In genomic region chr7:151512353-151512752, GRCh38 we compare ENCODE assay signal across 28 cellular contexts. TPM values are rescaled to one million over a fixed set of nuclear protein-coding genes. Genes with fewer than 3 reads are reported as not detected.
DNase-seq lines count a peak whose midpoint lies in the region; ATAC-seq and TF ChIP-seq lines count a peak whose summit lies in the region.
"Had no signal": no experiment of that assay in that cellular context is flagged by ENCODE, and none has a peak within 500 bp of the region (broad histone marks: within the 10 kb centered on the region; RNA-seq: fewer than 3 reads in every experiment).

No MANE protein-coding gene starts in this region.

- H3K79me1 ChIP-seq in trophoblast cell (ENCODE audit: low read length), result no peaks in the 10 kb centered on the region

- H2AFZ ChIP-seq in trophoblast cell (ENCODE audit: insufficient read depth, low read length, poor library complexity), result no peak overlapping the region

- H3K4me1 ChIP-seq in adipocyte (ENCODE audit: control insufficient read depth, insufficient read depth, low read length) (peaks cover 50% of the 10 kb centered on the region), cardiac muscle cell (ENCODE audit: low read depth) (peaks cover 26% of the 10 kb centered on the region), trophoblast cell (ENCODE audit: control insufficient read depth in 1 of 2, insufficient read depth in 2 of 2, low read length in 2 of 2) (peaks cover 0 to 5% of the 10 kb centered on the region in 2 experiments)

- H3K79me2 ChIP-seq in trophoblast cell (ENCODE audit: control insufficient read depth, insufficient read depth, low read length, poor library complexity), result peaks cover 26% of the 10 kb centered on the region

- H2BK12ac ChIP-seq in trophoblast cell (ENCODE audit: low read length), result no peak overlapping the region

- no peak overlapping the region for H3K27ac Mint-ChIP-seq in CD4-positive, alpha-beta T cell
- no peak overlapping the region for H3K27ac Mint-ChIP-seq in MCF 10A (ENCODE audit: low read depth, unreplicated experiment)
- H3K27ac Mint-ChIP-seq: activated CD8-positive, alpha-beta T cell treated with anti-CD3 and anti-CD28 coated beads for 36 hours; activated naive CD4-positive, alpha-beta T cell treated with anti-CD3 and anti-CD28 coated beads, Interleukin-2, amount 50 U/mL, for 24 hours; nephron; stimulated activated naive CD8-positive, alpha-beta T cell treated with anti-CD3 and anti-CD28 coated beads, Interleukin-15, Interleukin-2, amounts not matched to agents 100 ng/mL and 50 ng/mL, for 24 hours; T-helper 2 cell treated with Interferon-gamma antibody and Interleukin-4, amounts not matched to agents 5 μg/mL and 100 μg/mL, for 36 hours had no signal

- no peaks in the 10 kb centered on the region for H3K27me3 ChIP-seq in CD4-positive, alpha-beta T cell (ENCODE audit: control insufficient read depth, insufficient read depth, low read length)
- H3K27me3 ChIP-seq in adipocyte (replicated peaks; ENCODE audit: control insufficient read depth, insufficient read depth, low read length) (no peaks in the 10 kb centered on the region), cardiac muscle cell (no peaks in the 10 kb centered on the region), trophoblast cell (ENCODE audit: insufficient read depth, low read length) (no peaks in the 10 kb centered on the region)
- H3K27me3 ChIP-seq: spleen, tibial artery had no signal

- intact Hi-C loops in CD4-positive, alpha-beta T cell (cut with DNase I, micrococcal nuclease), result loop anchor here (10.0 kb wide), 3 partner anchors 122 to 1242 kb away; partner anchors contain the start of gene ACTR3B (in 1 of the 2)
- intact Hi-C loops in MCF 10A (cut with micrococcal nuclease), result no loop called here

- H3K36me3 Mint-ChIP-seq in CD4-positive, alpha-beta T cell (ENCODE audit: low read depth), result peaks cover 4% of the 10 kb centered on the region
- H3K36me3 Mint-ChIP-seq in MCF 10A (ENCODE audit: insufficient read depth, unreplicated experiment), result peaks cover 14% of the 10 kb centered on the region
- H3K36me3 Mint-ChIP-seq: CD4-positive, alpha-beta memory T cell had no signal

- H3K4me3 ChIP-seq in adipocyte (ENCODE audit: low read length) (peak overlapping the region; percentile 29), cardiac muscle cell (no peak overlapping the region), trophoblast cell (ENCODE audit: low read depth, low read length) (no peak overlapping the region)
- H3K4me3 ChIP-seq: A549, spleen, tibial artery had no signal

- no peak overlapping the region for H2BK5ac ChIP-seq in trophoblast cell (ENCODE audit: low read depth, low read length, poor library complexity)

- WGBS in trophoblast cell (ENCODE audit: extremely low coverage, insufficient coverage, insufficient read length), result no CpG with 5 or more reads among the region's 7 CpGs

- DNase-seq in CD4-positive, alpha-beta T cell, result no peak
- DNase-seq in adipocyte (ENCODE audit: low read depth) (no peak), cardiac muscle cell (ENCODE audit: low read depth in 1 of 2, low spot score in 1 of 2) (peak in 1 of 2 donors; percentile 23), trophoblast cell (no peak), SW 1271 (lab: John Stamatoyannopoulos, UW) (no peak), MCF 10A (ENCODE audit: unreplicated experiment) (no peak), DMS79 treated with DMSO at 0.1 percent for 48 hours (lab: John Stamatoyannopoulos, UW) (no peak), iPS-NIHi11 (ENCODE audit: low spot score) (no peak)
- DNase-seq: activated CD4-positive, alpha-beta T cell treated with anti-CD3 and anti-CD28 coated beads for 1 hour; activated CD8-positive, alpha-beta T cell treated with anti-CD3 and anti-CD28 coated beads for 36 hours; CD4-positive, alpha-beta memory T cell; H7; head of caudate nucleus; KG1; mammary epithelial cell; MM.1S; NCI-H1930; NCI-H526 treated with DMSO at 0.1 percent for 48 hours; PC-3; spleen; stimulated activated CD4-positive, alpha-beta T cell treated with anti-CD3 and anti-CD28 coated beads, Interleukin-2, amount 100 ng/mL, for 24 hours; tibial artery had no signal

- no peak overlapping the region for H2AK5ac ChIP-seq in trophoblast cell (ENCODE audit: low read length)

- H3K27ac ChIP-seq in CD4-positive, alpha-beta T cell (ENCODE audit: low read depth, low read length), result no peak overlapping the region
- H3K27ac ChIP-seq in cardiac muscle cell (peak overlapping the region; percentile 66), trophoblast cell (ENCODE audit: low read depth, low read length) (no peak overlapping the region)
- H3K27ac ChIP-seq: A549, tibial artery had no signal

- BruUV-seq in MCF 10A (replicated peaks; lab: Mats Ljungman, UMichigan), result no TSS peak

- H3K9ac ChIP-seq in adipocyte (ENCODE audit: low read length), result peak overlapping the region; percentile 37
- H3K9ac ChIP-seq in trophoblast cell (ENCODE audit: low read length), result no peak overlapping the region

- H4K8ac ChIP-seq in trophoblast cell (ENCODE audit: low read depth, low read length), result no peak overlapping the region

- no peak overlapping the region for H2BK120ac ChIP-seq in trophoblast cell (ENCODE audit: insufficient read depth, low read length, poor library complexity)

- no peak overlapping the region for H3K23ac ChIP-seq in trophoblast cell (ENCODE audit: low read length)

- POLR2A ChIA-PET in CD4-positive, alpha-beta T cell (lab: Charles Lee), result no interaction called here
- POLR2A ChIA-PET in MCF 10A (lab: Yijun Ruan, JAX), result interaction anchor here (0.8 to 1.2 kb wide), 2 partner anchors 16 to 21 kb away, joined by 3 read pairs; no protein-coding TSS in a partner anchor

- peaks cover 85% of the 10 kb centered on the region for H3K4me1 Mint-ChIP-seq in CD4-positive, alpha-beta T cell (ENCODE audit: low read depth)
- peaks cover 48% of the 10 kb centered on the region for H3K4me1 Mint-ChIP-seq in MCF 10A (ENCODE audit: insufficient read depth, unreplicated experiment)

- CTCF ChIA-PET in CD4-positive, alpha-beta T cell (lab: Charles Lee), result no interaction called here
- CTCF ChIA-PET in MCF 10A (lab: Yijun Ruan, JAX), result no interaction called here

- no peak overlapping the region for H3K4me2 ChIP-seq in trophoblast cell (ENCODE audit: low read length)
- H3K4me2 ChIP-seq: A549 had no signal

- H4K91ac ChIP-seq in trophoblast cell (ENCODE audit: low read depth, low read length), result no peak overlapping the region

- no peak overlapping the region for H3K14ac ChIP-seq in trophoblast cell (ENCODE audit: low read length)

- no peak for ATAC-seq in CD4-positive, alpha-beta T cell (ENCODE audit: poor library complexity)
- ATAC-seq: A549; activated CD8-positive, alpha-beta T cell treated with anti-CD3 and anti-CD28 coated beads for 36 hours; PC-3; SK-N-SH treated with all-trans-retinoic acid at 6 μM for 48 hours had no signal

- H3K27me3 Mint-ChIP-seq in CD4-positive, alpha-beta T cell, result no peaks in the 10 kb centered on the region
- no peaks in the 10 kb centered on the region for H3K27me3 Mint-ChIP-seq in MCF 10A (ENCODE audit: insufficient read depth, unreplicated experiment)
- H3K27me3 Mint-ChIP-seq: activated CD8-positive, alpha-beta T cell treated with anti-CD3 and anti-CD28 coated beads for 36 hours; activated naive CD4-positive, alpha-beta T cell treated with anti-CD3 and anti-CD28 coated beads, Interleukin-2, amount 50 U/mL, for 24 hours; CD4-positive, alpha-beta memory T cell; stimulated activated naive CD8-positive, alpha-beta T cell treated with anti-CD3 and anti-CD28 coated beads, Interleukin-15, Interleukin-2, amounts not matched to agents 100 ng/mL and 50 ng/mL, for 24 hours had no signal

- H3K4me3 Mint-ChIP-seq in CD4-positive, alpha-beta T cell, result peak overlapping the region; percentile 17
- no peak overlapping the region for H3K4me3 Mint-ChIP-seq in MCF 10A (ENCODE audit: unreplicated experiment)
- H3K4me3 Mint-ChIP-seq: activated CD8-positive, alpha-beta T cell treated with anti-CD3 and anti-CD28 coated beads for 36 hours; activated naive CD4-positive, alpha-beta T cell treated with anti-CD3 and anti-CD28 coated beads, Interleukin-2, amount 50 U/mL, for 24 hours; nephron; stimulated activated naive CD8-positive, alpha-beta T cell treated with anti-CD3 and anti-CD28 coated beads, Interleukin-15, Interleukin-2, amounts not matched to agents 100 ng/mL and 50 ng/mL, for 24 hours; T-helper 2 cell treated with Interferon-gamma antibody and Interleukin-4, amounts not matched to agents 5 μg/mL and 100 μg/mL, for 36 hours had no signal

- no peak overlapping the region for H3K18ac ChIP-seq in trophoblast cell (ENCODE audit: low read length)

- no peak overlapping the region for H4K12ac ChIP-seq in trophoblast cell (ENCODE audit: low read depth, low read length)

- H3K4ac ChIP-seq in trophoblast cell (ENCODE audit: low read depth, low read length), result peak overlapping the region; percentile 50

- H3K9me3 ChIP-seq in CD4-positive, alpha-beta T cell (ENCODE audit: control insufficient read depth, low read length), result no peaks in the 10 kb centered on the region
- peaks cover 3% of the 10 kb centered on the region for H3K9me3 ChIP-seq in adipocyte (ENCODE audit: control insufficient read depth, low read length)
- H3K9me3 ChIP-seq in cardiac muscle cell (ENCODE audit: low read depth), result no peaks in the 10 kb centered on the region
- no peaks in the 10 kb centered on the region for H3K9me3 ChIP-seq in trophoblast cell (ENCODE audit: insufficient read depth, low read depth, low read length)
- H3K9me3 ChIP-seq: A549, spleen, tibial artery had no signal

- TF ChIP-seq CTCF in CD4-positive, alpha-beta T cell (IDR thresholded peaks at IDR 0.05), result no peak
- TF ChIP-seq CTCF in cardiac muscle cell (IDR thresholded peaks at IDR 0.05; ENCODE audit: low read depth, low read length) (no peak), MCF 10A (IDR thresholded peaks at IDR 0.05; ENCODE audit: unreplicated experiment) (no peak)

- no peaks in the 10 kb centered on the region for H3K9me3 Mint-ChIP-seq in CD4-positive, alpha-beta T cell
- H3K9me3 Mint-ChIP-seq in MCF 10A (ENCODE audit: unreplicated experiment), result no peaks in the 10 kb centered on the region
- H3K9me3 Mint-ChIP-seq: activated CD8-positive, alpha-beta T cell treated with anti-CD3 and anti-CD28 coated beads for 36 hours; activated naive CD4-positive, alpha-beta T cell treated with anti-CD3 and anti-CD28 coated beads, Interleukin-2, amount 50 U/mL, for 24 hours; CD4-positive, alpha-beta memory T cell; stimulated activated naive CD8-positive, alpha-beta T cell treated with anti-CD3 and anti-CD28 coated beads, Interleukin-15, Interleukin-2, amounts not matched to agents 100 ng/mL and 50 ng/mL, for 24 hours; T-helper 2 cell treated with Interferon-gamma antibody and Interleukin-4, amounts not matched to agents 5 μg/mL and 100 μg/mL, for 36 hours had no signal

- no peaks in the 10 kb centered on the region for H3K36me3 ChIP-seq in adipocyte (ENCODE audit: control insufficient read depth, insufficient read depth, low read length, severe bottlenecking)
- no peaks in the 10 kb centered on the region for H3K36me3 ChIP-seq in cardiac muscle cell
- no peaks in the 10 kb centered on the region for H3K36me3 ChIP-seq in trophoblast cell (ENCODE audit: control insufficient read depth in 1 of 2, insufficient read depth in 2 of 2, low read length in 2 of 2)
- H3K36me3 ChIP-seq: spleen, tibial artery had no signal

RNA-seq across cellular contexts. Expression of gene RHEB, which starts 7.3 kb away (rescaled TPM):
- total RNA-seq in CD4-positive, alpha-beta T cell, result 10 to 100 TPM; 40.3 to 42.6 TPM
- total RNA-seq in cardiac muscle cell (89.8 and 127 TPM in 2 replicates), MCF 10A (2022) (135 and 151 TPM in 2 replicates)
- 157 and 204 TPM in 2 replicates for polyA plus RNA-seq in cardiac muscle cell
- polyA plus RNA-seq in trophoblast cell (2013), result 145 and 153 TPM in 2 replicates
